7 cellular contexts compared by ENCODE assay signal in the genomic region with DNA sequence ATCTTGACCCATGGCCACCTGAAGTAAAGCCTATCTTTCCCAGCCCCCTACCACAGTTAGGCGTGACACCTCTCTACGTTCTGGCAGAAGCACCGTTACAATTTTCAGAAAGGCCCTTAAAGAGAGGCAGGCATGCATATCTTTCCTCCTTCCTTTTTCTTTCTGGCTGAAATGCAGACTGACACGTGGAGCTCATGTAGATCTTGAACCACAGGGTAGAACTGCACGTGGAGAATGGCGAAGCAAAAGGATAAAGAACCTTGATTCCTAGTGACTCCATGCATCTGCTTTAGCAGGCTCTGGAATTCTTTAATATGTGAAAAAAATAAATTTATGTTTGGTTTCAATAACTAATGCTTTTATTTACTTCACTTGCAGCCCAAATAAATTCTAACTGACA.
"Had no signal": no experiment of that assay in that cellular context is flagged by ENCODE, and none has a peak within 500 bp of the region (broad histone marks: within the 10 kb centered on the region; RNA-seq: fewer than 3 reads in every experiment).

No MANE protein-coding gene starts in this region.

- H3K27ac ChIP-seq: HL-60, KMS-11 had no signal

- ATAC-seq: K562 had no signal

- H3K9ac ChIP-seq: KMS-11 had no signal

- FAIRE-seq: HTR-8/SVneo, K562 had no signal

- H3K4me3 ChIP-seq: K562 had no signal

- DNase-seq: IMR-90, KBM-7, KG1 had no signal

- H3K4me2 ChIP-seq: KMS-11 had no signal
